Comparison of ENCODE assay signal across 11 cellular contexts in the genomic region with DNA sequence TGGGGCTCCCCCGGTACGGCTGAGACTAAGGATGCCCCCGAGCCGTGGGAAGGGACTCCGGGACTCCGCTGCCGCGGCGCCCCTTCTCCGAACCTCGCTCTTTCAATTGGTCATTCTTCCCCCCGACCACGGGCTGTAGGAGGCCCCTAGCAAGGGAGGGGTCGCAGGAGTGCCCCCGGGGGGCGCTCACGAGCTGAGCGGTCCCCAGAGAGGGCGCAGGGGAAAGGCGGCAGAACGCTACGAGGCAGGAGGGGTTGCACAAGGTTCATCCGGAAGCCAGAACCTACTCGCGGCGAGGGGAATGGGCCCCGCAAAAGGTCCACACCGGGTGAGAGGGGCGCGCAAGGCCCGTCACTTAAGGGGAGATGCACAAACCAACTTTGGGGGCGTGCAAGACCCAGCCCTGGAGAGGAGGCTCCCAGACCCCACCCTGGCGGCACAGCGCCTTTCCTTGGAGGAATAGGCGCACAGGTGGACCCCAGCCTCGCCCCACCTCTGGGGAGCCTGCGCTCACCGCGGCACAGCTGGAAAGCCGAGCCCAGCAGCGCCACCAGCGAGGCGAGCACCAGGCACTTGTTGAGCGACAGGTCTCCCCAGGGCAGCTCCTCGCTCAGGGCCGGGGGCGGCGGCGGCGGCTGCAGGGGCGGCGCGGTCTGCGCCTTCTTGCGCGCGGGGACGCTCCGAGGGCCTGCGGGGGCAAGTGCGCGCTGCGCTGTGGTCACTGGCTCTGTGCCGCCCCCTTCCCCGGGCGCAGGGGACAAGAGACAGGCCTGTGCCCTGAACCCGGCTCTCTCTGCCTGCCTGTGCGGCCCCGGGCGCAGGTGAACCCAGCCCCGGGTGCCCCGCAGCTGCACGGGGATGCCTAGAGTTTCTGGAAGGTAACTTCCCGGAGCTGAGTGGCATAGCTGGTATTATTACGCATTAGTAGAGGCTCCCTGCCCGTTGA. TPM values are rescaled to one million over a fixed set of nuclear protein-coding genes. Genes with fewer than 3 reads are reported as not detected.
DNase-seq lines count a peak whose midpoint lies in the region; ATAC-seq and TF ChIP-seq lines count a peak whose summit lies in the region.
"Had no signal": no experiment of that assay in that cellular context is flagged by ENCODE, and none has a peak within 500 bp of the region (broad histone marks: within the 10 kb centered on the region; RNA-seq: fewer than 3 reads in every experiment).

No MANE protein-coding gene starts in this region.

- intact Hi-C loops in dorsolateral prefrontal cortex (cut with DNase I) = no loop called here

- H3K4me3 ChIP-seq in BE2C (ENCODE audit: low read depth, low read length) = no peak overlapping the region
- peak overlapping the region; percentile 61 for H3K4me3 ChIP-seq in HUES48 (ENCODE audit: low read depth, low read length)
- no peak overlapping the region for H3K4me3 ChIP-seq in kidney epithelial cell (ENCODE audit: low read depth, low read length)
- peak overlapping the region in 19 of 59 donors; percentile 0 to 42 (median 21) for H3K4me3 ChIP-seq in dorsolateral prefrontal cortex

- DNase-seq in BE2C (peak; percentile 15), kidney epithelial cell (ENCODE audit: low read depth) (no peak), dorsolateral prefrontal cortex (no peak), NCI-H1930 (lab: John Stamatoyannopoulos, UW) (no peak)
- DNase-seq in activated T-cell treated with anti-CD3 and anti-CD28 coated beads, Interleukin-2, amount 50 U/mL, for 4 hours = peak; percentile 54

- 0 out of 2 replicates have a peak, but pooled peaks have one; percentile 10 for TF ChIP-seq CTCF in BE2C (IDR thresholded peaks at IDR 0.05; ENCODE audit: low read depth, low read length)
- TF ChIP-seq CTCF in kidney epithelial cell (IDR thresholded peaks at IDR 0.05; ENCODE audit: insufficient read depth, low read length, poor library complexity, severe bottlenecking) = peak; percentile 45
- TF ChIP-seq CTCF in dorsolateral prefrontal cortex (IDR thresholded peaks at IDR 0.05 in 54 of 56, conservative IDR thresholded peaks at IDR 0.05 in 2 of 56; ENCODE audit: low read depth in 1 of 56, partially characterized antibody in 56 of 56) = peak in 3 of 56 donors; percentile 8 to 23 (median 11)

- peaks cover 19% of the 10 kb centered on the region for H3K36me3 ChIP-seq in BE2C
- H3K36me3 ChIP-seq in HUES48 (ENCODE audit: control insufficient read depth, insufficient read depth, low read length) = 0 out of 2 replicates have a peak, but pooled peaks cover 2% of the 10 kb centered on the region
- no peaks in the 10 kb centered on the region for H3K36me3 ChIP-seq in kidney epithelial cell (ENCODE audit: control insufficient read depth, insufficient read depth, low read length)

- H3K27me3 ChIP-seq in BE2C (no peaks in the 10 kb centered on the region), HUES48 (ENCODE audit: control insufficient read depth, insufficient read depth, low read length) (peaks cover 42% of the 10 kb centered on the region), kidney epithelial cell (ENCODE audit: control insufficient read depth, insufficient read depth, low read length) (peaks cover 48% of the 10 kb centered on the region), dorsolateral prefrontal cortex (peaks cover 0 to 49% (median 36%) of the 10 kb centered on the region in 45 donors)

- H3K4me3 Mint-ChIP-seq in activated T-cell treated with anti-CD3 and anti-CD28 coated beads, Interleukin-2, amount 50 U/mL, for 4 hours = peak overlapping the region; percentile 46

- H3K4me1 Mint-ChIP-seq in activated T-cell treated with anti-CD3 and anti-CD28 coated beads, Interleukin-2, amount 50 U/mL, for 4 hours (ENCODE audit: low read depth) = peaks cover 24% of the 10 kb centered on the region

- peak; percentile 23 to 39 for ATAC-seq in activated T-cell treated with anti-CD3 and anti-CD28 coated beads, Interleukin-2, amount 50 U/mL, for 4 hours
- ATAC-seq in GM19328 (IDR thresholded peaks at IDR 0.05; ENCODE audit: unreplicated experiment) (no peak), GM21390 (IDR thresholded peaks at IDR 0.05; ENCODE audit: unreplicated experiment) (no peak)

- H3K27me3 Mint-ChIP-seq in activated T-cell treated with anti-CD3 and anti-CD28 coated beads, Interleukin-2, amount 50 U/mL, for 4 hours (ENCODE audit: low read depth) = peaks cover 12% of the 10 kb centered on the region

- no peak overlapping the region for H3K27ac ChIP-seq in HUES48 (ENCODE audit: low read depth, low read length)
- H3K27ac ChIP-seq in dorsolateral prefrontal cortex = no peak overlapping the region
- H3K27ac ChIP-seq: VCaP had no signal

- H3K9ac ChIP-seq in HUES48 (ENCODE audit: low read depth, low read length) = no peak overlapping the region

- H3K36me3 Mint-ChIP-seq in activated T-cell treated with anti-CD3 and anti-CD28 coated beads, Interleukin-2, amount 50 U/mL, for 4 hours (ENCODE audit: insufficient read depth) = no peaks in the 10 kb centered on the region

- no peaks in the 10 kb centered on the region for H3K4me1 ChIP-seq in BE2C
- no peaks in the 10 kb centered on the region; the same call in 1 of the 2 replicates for H3K4me1 ChIP-seq in HUES48 (ENCODE audit: control insufficient read depth, insufficient read depth, low read length)

- H3K9me3 ChIP-seq in BE2C (no peaks in the 10 kb centered on the region), HUES48 (ENCODE audit: control insufficient read depth, insufficient read depth, low read length) (no peaks in the 10 kb centered on the region)

- H3K9me3 Mint-ChIP-seq in activated T-cell treated with anti-CD3 and anti-CD28 coated beads, Interleukin-2, amount 50 U/mL, for 4 hours = no peaks in the 10 kb centered on the region

RNA-seq across cellular contexts. Expression of gene JSRP1, which starts 2.8 kb away (rescaled TPM):
- 1.2 TPM for polyA plus RNA-seq in BE2C (2012; ENCODE audit: insufficient read depth, insufficient read length, low read depth)
- under 1 TPM; 0.63 to 0.95 (median 0.89) TPM for total RNA-seq in activated T-cell treated with anti-CD3 and anti-CD28 coated beads, Interleukin-2, amount 50 U/mL, for 4 hours
- 2.2 and 2.5 TPM in 2 replicates for total RNA-seq in kidney epithelial cell
- 1 to 10 TPM in 34 of 120 experiments, under 1 TPM in 34, not detected in 52; 0.43 to 2.3 (median 1.0) TPM for total RNA-seq in dorsolateral prefrontal cortex
- total RNA-seq: temporal lobe had no signal
- polyA plus RNA-seq: keratinocyte had no signal

RNA-seq across cellular contexts. Expression of gene AMH, which starts 4.3 kb away (rescaled TPM):
- polyA plus RNA-seq in BE2C (2012; ENCODE audit: insufficient read depth, insufficient read length, low read depth) = 25.8 TPM
- total RNA-seq in activated T-cell treated with anti-CD3 and anti-CD28 coated beads, Interleukin-2, amount 50 U/mL, for 4 hours = 1 to 10 TPM; 3.9 to 9.4 (median 5.8) TPM
- total RNA-seq in kidney epithelial cell (0.89 TPM in 1 of 2 replicates, not detected in the other), dorsolateral prefrontal cortex (10 to 100 TPM in 40 of 120 experiments, 1 to 10 TPM in 79, not detected in 1; 2.5 to 24.6 (median 7.6) TPM)

RNA-seq across cellular contexts. Expression of gene SF3A2, which starts 16.8 kb away (rescaled TPM):
- polyA plus RNA-seq in BE2C (2012; ENCODE audit: insufficient read depth, insufficient read length, low read depth) = 329 TPM
- total RNA-seq in activated T-cell treated with anti-CD3 and anti-CD28 coated beads, Interleukin-2, amount 50 U/mL, for 4 hours = 100 to 1,000 TPM; 174 to 195 (median 179) TPM
- total RNA-seq in kidney epithelial cell (72.4 and 75.4 TPM in 2 replicates), dorsolateral prefrontal cortex (10 to 100 TPM; 27.0 to 68.4 (median 48.2) TPM)

RNA-seq across cellular contexts. Expression of gene PLEKHJ1, which starts 17.2 kb away (rescaled TPM):
- polyA plus RNA-seq in BE2C (2012; ENCODE audit: insufficient read depth, insufficient read length, low read depth) = 120 TPM
- total RNA-seq in activated T-cell treated with anti-CD3 and anti-CD28 coated beads, Interleukin-2, amount 50 U/mL, for 4 hours = 10 to 100 TPM; 69.0 to 92.2 (median 71.4) TPM
- total RNA-seq in kidney epithelial cell (104 TPM in 2 replicates), dorsolateral prefrontal cortex (10 to 100 TPM; 32.8 to 66.7 (median 46.1) TPM)

RNA-seq across cellular contexts. Expression of gene PEAK3, which starts 28.6 kb away (rescaled TPM):
- 0.17 TPM for polyA plus RNA-seq in BE2C (2012; ENCODE audit: insufficient read depth, insufficient read length, low read depth)
- total RNA-seq in activated T-cell treated with anti-CD3 and anti-CD28 coated beads, Interleukin-2, amount 50 U/mL, for 4 hours = under 1 TPM in 1 of 3 donors, not detected in 2; 0.11 TPM
- total RNA-seq in kidney epithelial cell (not detected in 2 replicates), dorsolateral prefrontal cortex (1 to 10 TPM in 12 of 120 experiments, under 1 TPM in 101, not detected in 7; 0.16 to 1.5 (median 0.55) TPM)
- polyA plus RNA-seq: keratinocyte had no signal

Comparison
In these comparisons a context has a peak if more than half of its experiments do, and no peak if none do; other contexts are left out.
1. DNase-seq: peak in BE2C (single experiment) and activated T-cell treated with anti-CD3 and anti-CD28 coated beads, Interleukin-2, amount 50 U/mL, for 4 hours (single experiment); none in kidney epithelial cell (single experiment), dorsolateral prefrontal cortex (0 of 10) and NCI-H1930 (0 of 2).
2. ATAC-seq: peak in activated T-cell treated with anti-CD3 and anti-CD28 coated beads, Interleukin-2, amount 50 U/mL, for 4 hours (2 of 2); none in GM19328 (single experiment) and GM21390 (single experiment).